ENCODE assay signal across 15 cellular contexts in the genomic region with DNA sequence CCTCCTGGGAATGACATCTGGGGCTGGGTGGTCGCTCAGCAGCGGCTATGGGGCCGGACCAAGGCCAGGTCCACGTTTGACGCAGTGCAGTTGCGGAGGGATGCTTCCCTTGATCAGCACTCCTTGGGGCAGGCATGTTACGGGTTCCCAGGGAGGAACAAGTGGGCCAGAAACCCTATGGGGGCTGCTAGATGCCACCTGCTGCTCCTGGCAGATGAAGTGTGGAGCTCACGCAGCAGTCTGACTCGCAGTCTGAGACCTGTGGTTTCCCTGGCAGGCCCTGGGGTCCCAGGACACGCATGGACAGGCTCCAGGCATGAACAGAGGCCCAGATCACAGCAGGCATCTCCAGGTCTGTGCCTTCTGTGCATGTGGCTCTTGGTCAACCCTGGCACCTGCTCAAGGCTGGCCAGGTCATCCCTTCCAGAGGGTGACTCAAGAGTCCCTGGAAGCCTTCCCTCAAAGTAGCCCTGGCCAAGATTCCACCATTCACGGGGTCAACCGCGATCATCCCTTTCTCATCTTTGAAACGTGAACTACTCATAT. TPM values are rescaled to one million over a fixed set of nuclear protein-coding genes. Genes with fewer than 3 reads are reported as not detected.
A peak's percentile ranks its signal among the peaks of the same experiment; 100 is the strongest.
DNase-seq lines count a peak whose midpoint lies in the region; ATAC-seq, FAIRE-seq and TF ChIP-seq lines count a peak whose summit lies in the region.
"Had no signal": no experiment of that assay in that cellular context is flagged by ENCODE, and none has a peak within 500 bp of the region (broad histone marks: within the 10 kb centered on the region; RNA-seq: fewer than 3 reads in every experiment).

No MANE protein-coding gene starts in this region.

- H3K4me1 ChIP-seq in A549: peaks cover 46% of the 10 kb centered on the region
- peaks cover 16 to 57% of the 10 kb centered on the region in 2 experiments for H3K4me1 ChIP-seq in HCT116 (ENCODE audit: control insufficient read depth in 1 of 2, insufficient read depth in 2 of 2, low read length in 2 of 2)
- peaks cover 0 to 2% of the 10 kb centered on the region in 2 donors for H3K4me1 ChIP-seq in kidney (ENCODE audit: control insufficient read depth in 1 of 2, insufficient read depth in 1 of 2, low read depth in 1 of 2, low read length in 2 of 2)
- no peaks in the 10 kb centered on the region for H3K4me1 ChIP-seq in prostate gland (replicated peaks)
- H3K4me1 ChIP-seq: tibial nerve had no signal

- H3K4me3 Mint-ChIP-seq in type B pancreatic cell: no peak overlapping the region
- H3K4me3 Mint-ChIP-seq: activated T-cell treated with anti-CD3 and anti-CD28 coated beads, Interleukin-2, amount 50 U/mL, for 72 hours had no signal

- H3K9me2 ChIP-seq in HCT116 (ENCODE audit: insufficient read depth): no peaks in the 10 kb centered on the region

- H3K4me2 ChIP-seq in A549 (no peak overlapping the region), HCT116 (ENCODE audit: low read length) (peak overlapping the region; percentile 39)

- H3K27me3 ChIP-seq in HCT116 (ENCODE audit: insufficient read depth, low read length): no peaks in the 10 kb centered on the region
- no peaks in the 10 kb centered on the region for H3K27me3 ChIP-seq in prostate gland (replicated peaks; ENCODE audit: insufficient read depth)
- H3K27me3 ChIP-seq: tibial nerve had no signal

- FAIRE-seq in A549 (lab: Jason Lieb, UNC): no peak
- FAIRE-seq in kidney (lab: Jason Lieb, UNC): no peak

- no peaks in the 10 kb centered on the region for H3K9me3 Mint-ChIP-seq in type B pancreatic cell
- H3K9me3 Mint-ChIP-seq: activated T-cell treated with anti-CD3 and anti-CD28 coated beads, Interleukin-2, amount 50 U/mL, for 72 hours had no signal

- 82% methylated on average over 14 of the region's 14 CpGs for WGBS in A549 (ENCODE audit: missing lambda C conversion rate)
- WGBS in prostate gland: 74% methylated on average over 11 of the region's 14 CpGs

- no peak overlapping the region for H2AFZ ChIP-seq in HCT116 (ENCODE audit: low read depth, low read length, poor library complexity, severe bottlenecking)

- H3K9me3 ChIP-seq in A549: no peaks in the 10 kb centered on the region
- H3K9me3 ChIP-seq in HCT116 (ENCODE audit: control insufficient read depth in 1 of 2, insufficient read depth in 1 of 2, low read depth in 1 of 2, low read length in 2 of 2): no peaks in the 10 kb centered on the region
- no peaks in the 10 kb centered on the region for H3K9me3 ChIP-seq in kidney (ENCODE audit: control insufficient read depth in 1 of 2, low read length in 2 of 2)
- H3K9me3 ChIP-seq in prostate gland: no peaks in the 10 kb centered on the region
- H3K9me3 ChIP-seq: neutrophil, tibial nerve had no signal

- no peaks in the 10 kb centered on the region for H3K36me3 ChIP-seq in HCT116 (ENCODE audit: control insufficient read depth in 1 of 2, insufficient read depth in 2 of 2, low read length in 2 of 2)
- no peaks in the 10 kb centered on the region for H3K36me3 ChIP-seq in kidney (ENCODE audit: control insufficient read depth in 1 of 2, insufficient read depth in 2 of 2, low read length in 2 of 2)
- H3K36me3 ChIP-seq in prostate gland: no peaks in the 10 kb centered on the region
- H3K36me3 ChIP-seq: neutrophil, tibial nerve had no signal

- no peak for TF ChIP-seq RAD21 in A549 (conservative IDR thresholded peaks at IDR 0.05 in 1 of 2, IDR thresholded peaks at IDR 0.05 in 1 of 2)
- TF ChIP-seq RAD21 in HCT116 (IDR thresholded peaks at IDR 0.05; ENCODE audit: low read depth): no peak

- DNase-seq in A549 (ENCODE audit: low read depth in 1 of 2, low spot score in 1 of 2) (no peak), HCT116 (ENCODE audit: low read depth, low spot score) (no peak), astrocyte of the hippocampus (ENCODE audit: low read depth, low spot score) (peak; percentile 73), kidney (peak; percentile 44), type B pancreatic cell (ENCODE audit: extremely low spot score, unreplicated experiment) (no peak), iPS-NIHi7 (ENCODE audit: extremely low spot score) (no peak), NCI-H1694 (lab: John Stamatoyannopoulos, UW) (no peak), prostate gland (ENCODE audit: low spot score) (no peak)
- DNase-seq: activated CD4-positive, CD25-positive, alpha-beta regulatory T cell treated with anti-CD3 and anti-CD28 coated beads, Interleukin-2, amount 50 U/mL, for 72 hours; activated T-cell treated with anti-CD3 and anti-CD28 coated beads, Interleukin-2, amount 50 U/mL, for 72 hours; stimulated activated CD4-positive, alpha-beta T cell treated with anti-CD3 and anti-CD28 coated beads, Interleukin-15, amount 100 ng/mL, for 24 hours had no signal

- H3K36me3 Mint-ChIP-seq in type B pancreatic cell: no peaks in the 10 kb centered on the region

- TF ChIP-seq POLR2A in A549 (IDR thresholded peaks at IDR 0.05; ENCODE audit: low read length) (no peak), HCT116 (IDR thresholded peaks at IDR 0.05; ENCODE audit: borderline replicate concordance, extremely low read depth, insufficient read depth, insufficient read length) (no peak), prostate gland (IDR thresholded peaks at IDR 0.05) (no peak)

- RAD21 ChIA-PET in HCT116 (lab: Charles Lee; ENCODE audit: low non-redundant PET in 1 of 2, low total read pairs in 2 of 2, uncharacterized antibody in 2 of 2, unreplicated experiment in 2 of 2): no interaction called here

- no peak overlapping the region for H3K27ac Mint-ChIP-seq in type B pancreatic cell
- H3K27ac Mint-ChIP-seq: activated T-cell treated with anti-CD3 and anti-CD28 coated beads, Interleukin-2, amount 50 U/mL, for 72 hours had no signal

- TF ChIP-seq CTCF in A549 (IDR thresholded peaks at IDR 0.05) (no peak), HCT116 (IDR thresholded peaks at IDR 0.05 in 2 of 3, conservative IDR thresholded peaks at IDR 0.05 in 1 of 3; ENCODE audit: borderline replicate concordance in 1 of 3, insufficient read depth in 1 of 3, low read depth in 2 of 3, low read length in 2 of 3) (no peak), kidney (IDR thresholded peaks at IDR 0.05; ENCODE audit: borderline replicate concordance, extremely low read depth, insufficient read depth) (no peak), type B pancreatic cell (conservative IDR thresholded peaks at IDR 0.05) (no peak), prostate gland (IDR thresholded peaks at IDR 0.05) (no peak)

- CTCF ChIA-PET in A549 (lab: Yijun Ruan, JAX): interaction anchor here (0.8 to 11.2 kb wide), 5 partner anchors 19 to 201 kb away, joined by 3 to 120 read pairs (median 4); a partner anchor contains a TSS
- CTCF ChIA-PET in HCT116 (lab: Charles Lee): no interaction called here

- BruUV-seq in HCT116 (replicated peaks; lab: Mats Ljungman, UMichigan): no TSS peak

- H3K4me3 ChIP-seq in A549 (no peak overlapping the region), HCT116 (replicated peaks in 1 of 2; ENCODE audit: low read depth in 1 of 2, low read length in 2 of 2) (no peak overlapping the region), kidney (ENCODE audit: low read length in 2 of 2) (no peak overlapping the region), prostate gland (no peak overlapping the region)
- H3K4me3 ChIP-seq: tibial nerve had no signal

- H3K79me2 ChIP-seq in HCT116 (ENCODE audit: insufficient read depth, low read length): no peaks in the 10 kb centered on the region

- POLR2A ChIA-PET in A549 (lab: Yijun Ruan, JAX) (no interaction called here), HCT116 (lab: Charles Lee) (no interaction called here)

- peaks cover 19% of the 10 kb centered on the region for H3K4me1 Mint-ChIP-seq in type B pancreatic cell (ENCODE audit: unreplicated experiment)

- intact Hi-C loops in HCT116 (cut with micrococcal nuclease) (no loop called here), kidney (cut with DNase I) (no loop called here), prostate gland (cut with DNase I) (no loop called here)

- ATAC-seq in A549: no peak
- ATAC-seq in HCT116: no peak
- ATAC-seq: activated T-cell treated with anti-CD3 and anti-CD28 coated beads, Interleukin-2, amount 50 U/mL, for 72 hours had no signal

- no peak for TF ChIP-seq EP300 in A549 (IDR thresholded peaks at IDR 0.05)

- H3K27ac ChIP-seq in A549 (peak overlapping the region; percentile 87 to 93; a peak in 4 of 6 replicates), HCT116 (ENCODE audit: low read depth, low read length) (no peak overlapping the region), kidney (ENCODE audit: low read depth in 2 of 2, low read length in 2 of 2) (no peak overlapping the region), prostate gland (no peak overlapping the region)
- H3K27ac ChIP-seq: HL-60, neutrophil, tibial nerve had no signal

- no peak overlapping the region for H3K9ac ChIP-seq in HCT116 (ENCODE audit: low read length)
- H3K9ac ChIP-seq in kidney (ENCODE audit: low read length in 2 of 2): no peak overlapping the region

- H4K20me1 ChIP-seq in HCT116 (ENCODE audit: insufficient read depth): no peaks in the 10 kb centered on the region

- peaks cover 17% of the 10 kb centered on the region for H3K27me3 Mint-ChIP-seq in type B pancreatic cell

TF ChIP-seq in A549, 52 proteins besides CTCF, POLR2A, EP300 and RAD21 (continues in another document):
- TF ChIP-seq, protein P1, sequence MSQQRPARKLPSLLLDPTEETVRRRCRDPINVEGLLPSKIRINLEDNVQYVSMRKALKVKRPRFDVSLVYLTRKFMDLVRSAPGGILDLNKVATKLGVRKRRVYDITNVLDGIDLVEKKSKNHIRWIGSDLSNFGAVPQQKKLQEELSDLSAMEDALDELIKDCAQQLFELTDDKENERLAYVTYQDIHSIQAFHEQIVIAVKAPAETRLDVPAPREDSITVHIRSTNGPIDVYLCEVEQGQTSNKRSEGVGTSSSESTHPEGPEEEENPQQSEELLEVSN (IDR thresholded peaks at IDR 0.05; ENCODE audit: borderline replicate concordance, low read depth): 0 out of 2 replicates have a peak, but pooled peaks have one; percentile 22

TF ChIP-seq in HCT116, 20 proteins besides CTCF, POLR2A, EP300 and RAD21 (continues in another document):
- TF ChIP-seq SP1 (IDR thresholded peaks at IDR 0.05; ENCODE audit: low read depth) (peak; percentile 67), EZH2phosphoT487 (IDR thresholded peaks at IDR 0.05; ENCODE audit: borderline replicate concordance) (no peak), FOSL1 (IDR thresholded peaks at IDR 0.05; ENCODE audit: low read depth) (peak; percentile 71), JUND (IDR thresholded peaks at IDR 0.05) (peak; percentile 63), POLR2AphosphoS5 (IDR thresholded peaks at IDR 0.05; ENCODE audit: low read depth, low read length) (peak; percentile 41; the same call in 1 of the 2 replicates)

RNA-seq across cellular contexts. Expression of a gene that starts 20.0 kb away (rescaled TPM):
- polyA plus RNA-seq in A549 (2011; rRNA removed) (4.4 and 5.6 TPM in 2 replicates), A549 (2017; fragmentation: RNase III; extraction: RNeasy Plus Mini Kit Qiagen cat#74134 plus additional on column Dnase treatment) (3.7 to 4.2 TPM (median 4.0 TPM) in 3 replicates), kidney (ENCODE audit: insufficient read depth, low read depth, low replicate concordance) (0.67 TPM)
- 16.6 and 23.6 TPM in 2 replicates for polyA plus RNA-seq in A549 (2012; cell fraction: cytosol; rRNA removed)
- 19.0 and 25.7 TPM in 2 replicates for polyA plus RNA-seq in A549 (2012; cell fraction: nucleus; rRNA removed)
- 8.1 and 10.3 TPM in 2 replicates for polyA minus RNA-seq in A549 (2011; rRNA and poly(A)+ RNA removed)
- total RNA-seq in HCT116 (2021; ENCODE audit: unreplicated experiment) (0.52 TPM), kidney (0.63 TPM), type B pancreatic cell (ENCODE audit: low replicate concordance) (3.6 and 3.7 TPM in 2 replicates), prostate gland (1 to 10 TPM in 1 of 2 donors, not detected in 1; 1.0 TPM)
- 1.5 and 2.5 TPM in 2 replicates for polyA plus RNA-seq in HCT116 (2012)
- total RNA-seq: activated T-cell treated with anti-CD3 and anti-CD28 coated beads, Interleukin-2, amount 50 U/mL, for 72 hours; OCI-LY7 had no signal

Comparison
In these comparisons a context has a peak if more than half of its experiments do, and no peak if none do; other contexts are left out.
1. DNase-seq: peak in astrocyte of the hippocampus (single experiment) and kidney (single experiment); none in A549 (0 of 2), HCT116 (single experiment), type B pancreatic cell (single experiment), iPS-NIHi7 (single experiment), NCI-H1694 (single experiment) and prostate gland (single experiment).
2. H3K27ac ChIP-seq: peak in A549 (2 of 2); none in HCT116 (single experiment), kidney (0 of 2) and prostate gland (0 of 2).